8 cellular contexts compared by ENCODE assay signal in the genomic region with DNA sequence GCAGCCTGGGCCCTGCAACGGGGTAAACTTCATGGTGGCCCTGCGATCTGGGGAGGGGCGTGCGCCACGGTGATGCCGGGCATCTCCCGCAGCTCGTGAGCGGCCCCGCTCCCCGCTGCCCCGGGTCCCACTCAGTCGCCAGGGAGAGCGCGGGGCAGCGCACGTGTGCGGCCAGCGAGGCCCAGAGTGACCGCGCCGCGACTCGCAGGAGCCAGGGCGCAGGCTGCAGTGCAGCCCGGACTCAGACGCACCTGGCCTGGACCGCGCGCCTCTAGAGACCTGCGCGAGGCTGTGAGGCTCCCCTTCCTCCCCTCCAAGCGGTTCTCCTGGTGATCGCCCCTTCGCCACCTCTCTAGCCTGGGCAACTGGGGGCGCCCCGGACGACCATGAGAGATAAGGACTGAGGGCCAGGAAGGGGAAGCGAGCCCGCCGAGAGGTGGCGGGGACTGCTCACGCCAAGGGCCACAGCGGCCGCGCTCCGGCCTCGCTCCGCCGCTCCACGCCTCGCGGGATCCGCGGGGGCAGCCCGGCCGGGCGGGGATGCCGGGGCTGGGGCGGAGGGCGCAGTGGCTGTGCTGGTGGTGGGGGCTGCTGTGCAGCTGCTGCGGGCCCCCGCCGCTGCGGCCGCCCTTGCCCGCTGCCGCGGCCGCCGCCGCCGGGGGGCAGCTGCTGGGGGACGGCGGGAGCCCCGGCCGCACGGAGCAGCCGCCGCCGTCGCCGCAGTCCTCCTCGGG. TPM values are rescaled to one million over a fixed set of nuclear protein-coding genes. Genes with fewer than 3 reads are reported as not detected.
DNase-seq lines count a peak whose midpoint lies in the region; ATAC-seq and TF ChIP-seq lines count a peak whose summit lies in the region.

No MANE protein-coding gene starts in this region.

- peak overlapping the region; percentile 94 for H3K4me3 ChIP-seq in MM.1S (ENCODE audit: low read length)
- peak overlapping the region; percentile 54 for H3K4me3 ChIP-seq in vagina

- H3K36me3 Mint-ChIP-seq in central memory CD8-positive, alpha-beta T cell (ENCODE audit: insufficient read depth), result no peaks in the 10 kb centered on the region

- ATAC-seq in GM19438 (IDR thresholded peaks at IDR 0.05; ENCODE audit: low read depth, unreplicated experiment) (peak; percentile 30), GM21367 (IDR thresholded peaks at IDR 0.05; ENCODE audit: unreplicated experiment) (no peak)
- no peak for ATAC-seq in central memory CD8-positive, alpha-beta T cell (replicated peaks; ENCODE audit: extremely low read depth, poor library complexity, severe bottlenecking)

- peaks cover 61% of the 10 kb centered on the region for H3K79me2 ChIP-seq in MM.1S (ENCODE audit: low read length)

- H3K4me1 ChIP-seq in MM.1S (ENCODE audit: low read length), result peaks cover 33% of the 10 kb centered on the region
- peaks cover 28% of the 10 kb centered on the region for H3K4me1 ChIP-seq in vagina

- H3K9me2 ChIP-seq in MM.1S (replicated peaks; ENCODE audit: insufficient read depth, low read length), result no peaks in the 10 kb centered on the region

- no peaks in the 10 kb centered on the region; the same call in 1 of the 2 replicates for H3K36me3 ChIP-seq in MM.1S (replicated peaks; ENCODE audit: insufficient read depth, low read length)
- no peaks in the 10 kb centered on the region for H3K36me3 ChIP-seq in vagina

- H3K9ac ChIP-seq in MM.1S (ENCODE audit: low read length), result peak overlapping the region; percentile 68; the same call in 1 of the 2 replicates

- H3K27me3 ChIP-seq in MM.1S (replicated peaks; ENCODE audit: insufficient read depth, low read length) (peaks cover 25% of the 10 kb centered on the region), vagina (no peaks in the 10 kb centered on the region)

- TF ChIP-seq CTCF in MM.1S (IDR thresholded peaks at IDR 0.05; ENCODE audit: low read length), result no peak
- TF ChIP-seq CTCF in vagina (IDR thresholded peaks at IDR 0.05), result no peak

- peak overlapping the region; percentile 67 for H3K4me3 Mint-ChIP-seq in central memory CD8-positive, alpha-beta T cell

- no peaks in the 10 kb centered on the region for H3K4me1 Mint-ChIP-seq in central memory CD8-positive, alpha-beta T cell

- H3K27me3 Mint-ChIP-seq in central memory CD8-positive, alpha-beta T cell, result peaks cover 79% of the 10 kb centered on the region

- H3K27ac Mint-ChIP-seq in central memory CD8-positive, alpha-beta T cell (ENCODE audit: low read depth), result no peak overlapping the region

- no peaks in the 10 kb centered on the region for H3K9me3 Mint-ChIP-seq in central memory CD8-positive, alpha-beta T cell

- H2AFZ ChIP-seq in MM.1S (ENCODE audit: low read length), result peak overlapping the region; percentile 36

- intact Hi-C loops in vagina (cut with DNase I), result no loop called here

- H3K27ac ChIP-seq in MM.1S (ENCODE audit: low read length) (no peak overlapping the region), vagina (no peak overlapping the region)

- H4K20me1 ChIP-seq in MM.1S (ENCODE audit: insufficient read depth, low read length), result peaks cover 3% of the 10 kb centered on the region; the same call in 1 of the 2 replicates

- no peaks in the 10 kb centered on the region for H3F3A ChIP-seq in MM.1S (ENCODE audit: insufficient read depth, low read length)

- no peak for TF ChIP-seq POLR2A in vagina (IDR thresholded peaks at IDR 0.05)

- H3K9me3 ChIP-seq in MM.1S (replicated peaks; ENCODE audit: insufficient read depth, low read length), result no peaks in the 10 kb centered on the region
- no peaks in the 10 kb centered on the region for H3K9me3 ChIP-seq in vagina

- peak overlapping the region; percentile 68 for H3K4me2 ChIP-seq in MM.1S (ENCODE audit: low read depth, low read length)

- DNase-seq in COLO668 (lab: John Stamatoyannopoulos, UW; ENCODE audit: unreplicated experiment), result peak; percentile 51
- DNase-seq in MM.1S, result peak; percentile 30
- DNase-seq in central memory CD8-positive, alpha-beta T cell (ENCODE audit: low spot score in 2 of 2), result no peak
- peak; percentile 34 to 49 for DNase-seq in lung microvascular endothelial cell (ENCODE audit: low read depth in 2 of 2)
- no peak for DNase-seq in vagina (ENCODE audit: extremely low spot score in 2 of 2)
- no peak for DNase-seq in NCI-H2029 treated with DMSO at 0.1 percent for 48 hours (lab: John Stamatoyannopoulos, UW)

RNA-seq across cellular contexts. Expression of a gene that starts 0.7 kb away (rescaled TPM):
- 90.2 and 246 TPM in 2 replicates for total RNA-seq in lung microvascular endothelial cell
- total RNA-seq in vagina, result 3.2 TPM

Comparison
In these comparisons a context has a peak if more than half of its experiments do, and no peak if none do; other contexts are left out.
1. DNase-seq: peak in COLO668 (single experiment), MM.1S (single experiment) and lung microvascular endothelial cell (2 of 2); none in central memory CD8-positive, alpha-beta T cell (0 of 2), vagina (0 of 2) and NCI-H2029 treated with DMSO at 0.1 percent for 48 hours (single experiment).
2. RNA of a gene that starts 0.7 kb away (total RNA-seq): 90.2 to 246 TPM in lung microvascular endothelial cell; 3.2 TPM in vagina (single experiment); every median in the first group is over 10 times any median in the second.